ENCODE assay signal across 24 cellular contexts in the genomic region with DNA sequence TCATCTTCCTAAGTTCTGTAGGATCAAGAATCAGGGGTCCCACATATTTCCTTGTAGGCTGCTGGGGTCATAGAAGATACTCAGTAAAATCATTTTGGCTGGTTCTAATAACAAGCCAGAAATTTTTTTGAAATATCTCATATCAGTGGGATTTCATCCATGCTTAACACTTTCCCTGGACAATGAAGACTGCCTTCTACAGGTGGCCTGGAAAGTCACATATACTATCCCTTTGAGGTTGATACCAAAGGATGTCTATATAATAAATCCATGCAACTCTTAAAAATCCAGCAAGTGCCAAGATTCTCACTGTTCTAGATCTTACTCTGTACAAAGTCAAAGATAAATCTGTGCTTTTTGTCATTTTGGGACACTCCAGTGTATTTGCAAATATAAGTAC.
"Had no signal": no experiment of that assay in that cellular context is flagged by ENCODE, and none has a peak within 500 bp of the region (broad histone marks: within the 10 kb centered on the region; RNA-seq: fewer than 3 reads in every experiment).

No MANE protein-coding gene starts in this region.

- H3K9me3 ChIP-seq: ovary, psoas muscle, right lobe of liver, sigmoid colon, stomach, thoracic aorta, thyroid gland, upper lobe of left lung, vagina had no signal

- H3K36me3 ChIP-seq: neural progenitor cell, ovary, right lobe of liver, sigmoid colon, stomach, thoracic aorta, thyroid gland, tibial nerve, upper lobe of left lung, vagina had no signal

- H3K4me1 ChIP-seq: parathyroid adenoma, psoas muscle, right lobe of liver, sigmoid colon, stomach, tibial nerve, upper lobe of left lung, vagina had no signal

- DNase-seq: occipital lobe; ovary; posterior cingulate gyrus; psoas muscle; right cardiac atrium; right lobe of liver; sigmoid colon; small intestine; stimulated activated CD4-positive, alpha-beta T cell treated with anti-CD3 and anti-CD28 coated beads, Interleukin-15, amount 100 ng/mL, for 24 hours; stimulated activated CD4-positive, alpha-beta T cell treated with anti-CD3 and anti-CD28 coated beads, Interleukin-2, amount 100 ng/mL, for 24 hours; stimulated activated CD4-positive, alpha-beta T cell treated with anti-CD3 and anti-CD28 coated beads, Interleukin-2, amount 100 ng/mL, for 48 hours; stimulated activated CD4-positive, alpha-beta T cell treated with anti-CD3 and anti-CD28 coated beads, Interleukin-4, amount 100 ng/mL, for 24 hours; stimulated activated naive B cell treated with anti-CD40 and anti-IgM and Interleukin-4, amounts not matched to agents 10 μg/mL and 1 μg/mL and 100 μg/mL, for 72 hours; stimulated activated naive CD4-positive, alpha-beta T cell treated with Interleukin-2 at 50 U/mL for 16 hours; stomach; thyroid gland; trophoblast cell; upper lobe of left lung had no signal

- ATAC-seq: psoas muscle; right cardiac atrium; right lobe of liver; stimulated activated effector memory CD8-positive, alpha-beta T cell treated with anti-CD3 and anti-CD28 coated beads, Interleukin-12 subunit alpha, Interleukin-12 subunit beta, amount 100 ng/mL, for 72 hours; stimulated activated naive B cell treated with anti-CD40 and anti-IgM and Interleukin-4, amounts not matched to agents 10 μg/mL and 1 μg/mL and 100 μg/mL, for 72 hours had no signal

- H3K4me3 ChIP-seq: neural progenitor cell, ovary, psoas muscle, right lobe of liver, sigmoid colon, stomach, thoracic aorta, thyroid gland, tibial nerve, upper lobe of left lung, vagina had no signal

- H3K27ac ChIP-seq: neural progenitor cell, ovary, parathyroid adenoma, psoas muscle, right lobe of liver, sigmoid colon, stomach, thoracic aorta, thyroid gland, tibial nerve, upper lobe of left lung, vagina had no signal

- H3K27me3 ChIP-seq: neural progenitor cell, ovary, right lobe of liver, sigmoid colon, stomach, thyroid gland, tibial nerve, upper lobe of left lung, vagina had no signal
